Comparison of ENCODE assay signal across 17 cellular contexts in the genomic region with DNA sequence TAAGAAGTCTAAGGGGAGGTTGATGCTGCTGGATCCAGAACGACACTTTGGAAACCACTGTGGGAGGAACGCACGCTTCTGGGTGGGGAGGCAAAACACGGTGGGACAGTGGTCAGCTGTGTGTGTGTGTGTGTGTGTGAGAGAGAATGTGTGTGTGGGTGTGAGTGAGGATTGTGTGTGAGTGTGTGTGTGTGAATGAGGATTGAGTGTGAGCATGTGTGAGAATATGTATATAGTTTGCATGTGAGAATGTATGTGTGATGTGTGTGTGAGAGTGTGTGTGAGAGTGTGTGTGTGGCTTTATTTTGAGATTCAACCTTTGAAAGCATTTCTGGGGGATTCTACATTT. TPM values are rescaled to one million over a fixed set of nuclear protein-coding genes. Genes with fewer than 3 reads are reported as not detected.
DNase-seq lines count a peak whose midpoint lies in the region; ATAC-seq and TF ChIP-seq lines count a peak whose summit lies in the region.
"Had no signal": no experiment of that assay in that cellular context is flagged by ENCODE, and none has a peak within 500 bp of the region (broad histone marks: within the 10 kb centered on the region; RNA-seq: fewer than 3 reads in every experiment).

No MANE protein-coding gene starts in this region.

- H3K36me3 ChIP-seq in ES-I3 (ENCODE audit: insufficient read depth, low read length) (no peaks in the 10 kb centered on the region), ascending aorta (no peaks in the 10 kb centered on the region), rectal smooth muscle tissue (ENCODE audit: control insufficient read depth, insufficient read depth, low read length) (no peaks in the 10 kb centered on the region)

- peak overlapping the region; percentile 55; the same call in 1 of the 2 replicates for H3K9ac ChIP-seq in ES-I3 (ENCODE audit: low read depth, low read length)
- H3K9ac ChIP-seq in rectal smooth muscle tissue (ENCODE audit: low read length) = no peak overlapping the region

- ATAC-seq in GM21423 (IDR thresholded peaks at IDR 0.05; ENCODE audit: unreplicated experiment) = no peak
- ATAC-seq: GM12878, K562 had no signal

- peak overlapping the region; percentile 50 to 54 for H3K4me3 ChIP-seq in ascending aorta
- H3K4me3 ChIP-seq in iPS-18c (ENCODE audit: insufficient read depth, low read depth, low read length) = peak overlapping the region; percentile 56; the same call in 1 of the 2 replicates
- peak overlapping the region; percentile 4 for H3K4me3 ChIP-seq in rectal smooth muscle tissue (ENCODE audit: low read length)
- H3K4me3 ChIP-seq: GM12878, K562 had no signal

- H3K4me1 ChIP-seq in ES-I3 (ENCODE audit: insufficient read depth, low read length) (peaks cover 7% of the 10 kb centered on the region), ascending aorta (peaks cover 0 to 8% of the 10 kb centered on the region in 2 donors), rectal smooth muscle tissue (ENCODE audit: control insufficient read depth, insufficient read depth, low read length) (no peaks in the 10 kb centered on the region)

- no peaks in the 10 kb centered on the region; the same call in 1 of the 2 replicates for H3K9me3 ChIP-seq in ES-I3 (ENCODE audit: control insufficient read depth, insufficient read depth, low read length)
- no peaks in the 10 kb centered on the region for H3K9me3 ChIP-seq in ascending aorta
- peaks cover 4% of the 10 kb centered on the region for H3K9me3 ChIP-seq in iPS-18c (ENCODE audit: control insufficient read depth, insufficient read depth, low read length)

- H3K27me3 ChIP-seq in ascending aorta = peaks cover 13% of the 10 kb centered on the region
- H3K27me3 ChIP-seq in rectal smooth muscle tissue (ENCODE audit: control insufficient read depth, insufficient read depth, low read length) = peaks cover 15% of the 10 kb centered on the region

- intact Hi-C loops in ascending aorta (cut with DNase I) = no loop called here

- H3K27ac ChIP-seq in ascending aorta = no peak overlapping the region
- no peak overlapping the region for H3K27ac ChIP-seq in rectal smooth muscle tissue (ENCODE audit: low read depth, low read length)

- TF ChIP-seq CTCF in ascending aorta (IDR thresholded peaks at IDR 0.05) = no peak

- DNase-seq in ascending aorta (ENCODE audit: low spot score in 2 of 2) (no peak), SIG-M5 (lab: John Stamatoyannopoulos, UW) (no peak), GM03348 (ENCODE audit: low spot score) (no peak)
- DNase-seq in activated T-cell treated with anti-CD3 and anti-CD28 coated beads, Interleukin-2, amount 50 U/mL, for 48 hours = no peak
- DNase-seq: activated naive CD8-positive, alpha-beta T cell treated with anti-CD3 and anti-CD28 coated beads, Interleukin-2, amount 10 ng/mL, durations not matched to agents 7 days and 5 days; hippocampal formation; NCI-H1105 treated with DMSO at 0.1 percent for 48 hours; NCI-H226 had no signal

RNA-seq across cellular contexts. Expression of a gene that starts 0.4 kb away (rescaled TPM):
- total RNA-seq in ascending aorta = not detected
- total RNA-seq: activated naive CD8-positive, alpha-beta T cell treated with anti-CD3 and anti-CD28 coated beads, Interleukin-2, amount 10 ng/mL, durations not matched to agents 7 days and 5 days; Daoy; fibroblast of lung; GM12878; K562; OCI-LY7 had no signal

Comparison
In these comparisons a context has a peak if more than half of its experiments do, and no peak if none do; other contexts are left out.
1. H3K4me3 ChIP-seq: peak in every context shown above with its lines; median percentile 56 in iPS-18c; 52 in ascending aorta; 4 in rectal smooth muscle tissue.